In genomic region chr11:63996512-63996911, GRCh38 we compare ENCODE assay signal across 37 cellular contexts. TPM values are rescaled to one million over a fixed set of nuclear protein-coding genes. Genes with fewer than 3 reads are reported as not detected.
"Had no signal": no experiment of that assay in that cellular context is flagged by ENCODE, and none has a peak within 500 bp of the region (broad histone marks: within the 10 kb centered on the region; RNA-seq: fewer than 3 reads in every experiment).

No MANE protein-coding gene starts in this region.

- FAIRE-seq: colon had no signal

- H3K4me3 ChIP-seq: adrenal gland, body of pancreas, esophagus muscularis mucosa, gastroesophageal sphincter had no signal

- H3K27me3 Mint-ChIP-seq: activated CD4-positive, alpha-beta memory T cell treated with anti-CD3 and anti-CD28 coated beads for 36 hours; activated naive CD4-positive, alpha-beta T cell treated with anti-CD3 and anti-CD28 coated beads, Interleukin-2, amount 50 U/mL, for 24 hours; effector memory CD8-positive, alpha-beta T cell; T-helper 17 cell had no signal

- H3K9me3 Mint-ChIP-seq: activated CD4-positive, alpha-beta memory T cell treated with anti-CD3 and anti-CD28 coated beads for 36 hours; activated CD4-positive, alpha-beta T cell treated with anti-CD3 and anti-CD28 coated beads, Interleukin-2, amount 10 ng/mL, durations not matched to agents 24 days and 14 days; activated naive CD4-positive, alpha-beta T cell treated with anti-CD3 and anti-CD28 coated beads for 36 hours; activated naive CD4-positive, alpha-beta T cell treated with anti-CD3 and anti-CD28 coated beads, Interleukin-2, amount 50 U/mL, for 24 hours; activated naive CD8-positive, alpha-beta T cell treated with anti-CD3 and anti-CD28 coated beads for 36 hours; activated naive CD8-positive, alpha-beta T cell treated with anti-CD3 and anti-CD28 coated beads, Interleukin-2, amount 50 U/mL, for 24 hours; activated T-helper 1 cell treated with anti-CD3 and anti-CD28 coated beads, Interleukin-12 subunit alpha, Interleukin-12 subunit beta, Interleukin-2, Interleukin-4 antibody, amounts not matched to agents 30 ng/mL and 10 ng/mL and 1 ng/mL, durations not matched to agents 14 hours and 24 hours and 36 hours; activated T-helper 2 cell treated with anti-CD3 and anti-CD28 coated beads, Interferon-gamma antibody, Interleukin-2, Interleukin-4, amounts not matched to agents 10 μg/mL and 5 μg/mL and 100 μg/mL, durations not matched to agents 14 hours and 24 hours and 36 hours; effector memory CD8-positive, alpha-beta T cell; T-helper 2 cell treated with Interferon-gamma antibody and Interleukin-4, amounts not matched to agents 5 μg/mL and 100 μg/mL, for 36 hours had no signal

- H3K4me3 Mint-ChIP-seq: activated CD4-positive, alpha-beta memory T cell treated with anti-CD3 and anti-CD28 coated beads for 36 hours; activated CD4-positive, alpha-beta T cell treated with anti-CD3 and anti-CD28 coated beads for 36 hours; activated CD4-positive, alpha-beta T cell treated with anti-CD3 and anti-CD28 coated beads, Interleukin-2, amount 10 ng/mL, durations not matched to agents 24 days and 14 days; activated CD8-positive, alpha-beta memory T cell treated with anti-CD3 and anti-CD28 coated beads, Interleukin-2, amount 10 ng/mL, durations not matched to agents 7 days and 5 days; activated CD8-positive, alpha-beta T cell treated with anti-CD3 and anti-CD28 coated beads, Interleukin-2, amount 10 ng/mL, durations not matched to agents 7 days and 5 days; activated naive CD4-positive, alpha-beta T cell treated with anti-CD3 and anti-CD28 coated beads for 36 hours; activated naive CD4-positive, alpha-beta T cell treated with anti-CD3 and anti-CD28 coated beads, Interleukin-2, amount 50 U/mL, for 24 hours; activated naive CD8-positive, alpha-beta T cell treated with anti-CD3 and anti-CD28 coated beads for 36 hours; activated naive CD8-positive, alpha-beta T cell treated with anti-CD3 and anti-CD28 coated beads, Interleukin-2, amount 50 U/mL, for 24 hours; activated T-helper 1 cell treated with anti-CD3 and anti-CD28 coated beads, Interleukin-12 subunit alpha, Interleukin-12 subunit beta, Interleukin-2, Interleukin-4 antibody, amounts not matched to agents 30 ng/mL and 10 ng/mL and 1 ng/mL, durations not matched to agents 14 hours and 24 hours and 36 hours; effector memory CD8-positive, alpha-beta T cell; T-helper 2 cell treated with Interferon-gamma antibody and Interleukin-4, amounts not matched to agents 5 μg/mL and 100 μg/mL, for 36 hours had no signal

- H3K27ac ChIP-seq: adrenal gland, body of pancreas, esophagus muscularis mucosa, gastroesophageal sphincter had no signal

- DNase-seq: activated CD4-positive, alpha-beta memory T cell treated with anti-CD3 and anti-CD28 coated beads for 36 hours; activated CD4-positive, alpha-beta T cell treated with anti-CD3 and anti-CD28 coated beads for 36 hours; activated CD4-positive, alpha-beta T cell treated with anti-CD3 and anti-CD28 coated beads, Interleukin-2, amount 10 ng/mL, durations not matched to agents 24 days and 14 days; activated CD4-positive, CD25-positive, alpha-beta regulatory T cell; activated CD4-positive, CD25-positive, alpha-beta regulatory T cell treated with anti-CD3 and anti-CD28 coated beads, Interleukin-2, amount 50 U/mL, for 72 hours; activated CD8-positive, alpha-beta memory T cell treated with anti-CD3 and anti-CD28 coated beads, Interleukin-2, amount 10 ng/mL, durations not matched to agents 7 days and 5 days; activated CD8-positive, alpha-beta memory T cell treated with anti-CD3 and anti-CD28 coated beads, Interleukin-2, amount 50 U/mL, for 4 hours; activated CD8-positive, alpha-beta T cell treated with anti-CD3 and anti-CD28 coated beads, Interleukin-2, amount 10 ng/mL, durations not matched to agents 7 days and 5 days; activated effector memory CD4-positive, alpha-beta T cell treated with anti-CD3 and anti-CD28 coated beads, Interleukin-2, amount 50 U/mL, for 16 hours; activated naive CD4-positive, alpha-beta T cell treated with anti-CD3 and anti-CD28 coated beads for 36 hours; activated naive CD8-positive, alpha-beta T cell treated with anti-CD3 and anti-CD28 coated beads for 36 hours; activated naive CD8-positive, alpha-beta T cell treated with anti-CD3 and anti-CD28 coated beads, Interleukin-2, amount 50 U/mL, for 24 hours; activated T-cell treated with anti-CD3 and anti-CD28 coated beads, Interleukin-2, amount 50 U/mL, for 1 hour; activated T-cell treated with anti-CD3 and anti-CD28 coated beads, Interleukin-2, amount 50 U/mL, for 48 hours; adrenal gland; amygdala; aorta; body of pancreas; caudate nucleus; cortex of kidney; dermis blood vessel endothelial cell; effector CD4-positive, alpha-beta T cell; effector memory CD8-positive, alpha-beta T cell; erythroblast; foreskin melanocyte; head of caudate nucleus; T-helper 17 cell; T1000 had no signal

- H3K9me3 ChIP-seq: adrenal gland, body of pancreas, esophagus muscularis mucosa, gastroesophageal sphincter had no signal

- ATAC-seq: activated CD4-positive, alpha-beta T cell treated with anti-CD3 and anti-CD28 coated beads for 36 hours; activated CD8-positive, alpha-beta memory T cell treated with anti-CD3 and anti-CD28 coated beads, Interleukin-2, amount 10 ng/mL, durations not matched to agents 7 days and 5 days; activated CD8-positive, alpha-beta T cell treated with anti-CD3 and anti-CD28 coated beads, Interleukin-2, amount 10 ng/mL, durations not matched to agents 7 days and 5 days; activated naive CD8-positive, alpha-beta T cell treated with anti-CD3 and anti-CD28 coated beads, Interleukin-2, amount 50 U/mL, for 24 hours; body of pancreas; effector memory CD8-positive, alpha-beta T cell; gastroesophageal sphincter; T-helper 17 cell had no signal

- H3K27ac Mint-ChIP-seq: activated CD4-positive, alpha-beta memory T cell treated with anti-CD3 and anti-CD28 coated beads for 36 hours; activated CD4-positive, alpha-beta T cell treated with anti-CD3 and anti-CD28 coated beads for 36 hours; activated CD4-positive, alpha-beta T cell treated with anti-CD3 and anti-CD28 coated beads, Interleukin-2, amount 10 ng/mL, durations not matched to agents 24 days and 14 days; activated CD8-positive, alpha-beta T cell treated with anti-CD3 and anti-CD28 coated beads, Interleukin-2, amount 10 ng/mL, durations not matched to agents 7 days and 5 days; activated naive CD4-positive, alpha-beta T cell treated with anti-CD3 and anti-CD28 coated beads for 36 hours; activated naive CD4-positive, alpha-beta T cell treated with anti-CD3 and anti-CD28 coated beads, Interleukin-2, amount 50 U/mL, for 24 hours; activated naive CD8-positive, alpha-beta T cell treated with anti-CD3 and anti-CD28 coated beads for 36 hours; activated naive CD8-positive, alpha-beta T cell treated with anti-CD3 and anti-CD28 coated beads, Interleukin-2, amount 50 U/mL, for 24 hours; activated T-helper 1 cell treated with anti-CD3 and anti-CD28 coated beads, Interleukin-12 subunit alpha, Interleukin-12 subunit beta, Interleukin-2, Interleukin-4 antibody, amounts not matched to agents 30 ng/mL and 10 ng/mL and 1 ng/mL, durations not matched to agents 14 hours and 24 hours and 36 hours; activated T-helper 2 cell treated with anti-CD3 and anti-CD28 coated beads, Interferon-gamma antibody, Interleukin-2, Interleukin-4, amounts not matched to agents 10 μg/mL and 5 μg/mL and 100 μg/mL, durations not matched to agents 14 hours and 24 hours and 36 hours; T-helper 17 cell; T-helper 2 cell treated with Interferon-gamma antibody and Interleukin-4, amounts not matched to agents 5 μg/mL and 100 μg/mL, for 36 hours had no signal

- H3K27me3 ChIP-seq: adrenal gland, body of pancreas had no signal

RNA-seq across cellular contexts. Expression of gene FLRT1, which starts 39.2 kb away (rescaled TPM):
- total RNA-seq: activated CD4-positive, alpha-beta T cell treated with anti-CD3 and anti-CD28 coated beads, Interleukin-2, amount 10 ng/mL, durations not matched to agents 24 days and 14 days; activated CD8-positive, alpha-beta memory T cell treated with anti-CD3 and anti-CD28 coated beads for 36 hours; activated CD8-positive, alpha-beta memory T cell treated with anti-CD3 and anti-CD28 coated beads, Interleukin-2, amount 10 ng/mL, durations not matched to agents 7 days and 5 days; activated CD8-positive, alpha-beta T cell treated with anti-CD3 and anti-CD28 coated beads, Interleukin-2, amount 10 ng/mL, durations not matched to agents 7 days and 5 days; activated naive CD8-positive, alpha-beta T cell treated with anti-CD3 and anti-CD28 coated beads for 36 hours; activated T-helper 1 cell treated with anti-CD3 and anti-CD28 coated beads, Interleukin-12 subunit alpha, Interleukin-12 subunit beta, Interleukin-2, Interleukin-4 antibody, amounts not matched to agents 30 ng/mL and 10 ng/mL and 1 ng/mL, durations not matched to agents 14 hours and 24 hours and 36 hours; activated T-helper 2 cell treated with anti-CD3 and anti-CD28 coated beads, Interferon-gamma antibody, Interleukin-2, Interleukin-4, amounts not matched to agents 10 μg/mL and 5 μg/mL and 100 μg/mL, durations not matched to agents 14 hours and 24 hours and 36 hours; dermis blood vessel endothelial cell; glomerular endothelial cell; T-helper 17 cell had no signal
- polyA plus RNA-seq: aorta had no signal
